16 cellular contexts compared by ENCODE assay signal in genomic region chr2:239138610-239139009, GRCh38.
DNase-seq lines count a peak whose midpoint lies in the region; ATAC-seq and TF ChIP-seq lines count a peak whose summit lies in the region.
"Had no signal": no experiment of that assay in that cellular context is flagged by ENCODE, and none has a peak within 500 bp of the region (broad histone marks: within the 10 kb centered on the region; RNA-seq: fewer than 3 reads in every experiment).

No MANE protein-coding gene starts in this region.

- H3K27ac Mint-ChIP-seq in WTC11 = no peak overlapping the region
- H3K27ac Mint-ChIP-seq: CD8-positive, alpha-beta T cell had no signal

- no peak overlapping the region for H2AFZ ChIP-seq in neuronal stem cell (ENCODE audit: low read length)
- H2AFZ ChIP-seq: GM23248 had no signal

- CTCF ChIA-PET in WTC11 (lab: Charles Lee) = interaction anchor here (0.8 to 1.8 kb wide), 5 partner anchors 20 to 302 kb away, joined by 3 to 7 read pairs (median 3); no protein-coding TSS in a partner anchor

- H2AK5ac ChIP-seq in neuronal stem cell (ENCODE audit: low read depth, low read length) = no peak overlapping the region

- DNase-seq in WTC11 (ENCODE audit: low spot score) = no peak
- DNase-seq in esophagus squamous epithelium (lab: John Stamatoyannopoulos, UW) = no peak
- no peak for DNase-seq in neuronal stem cell (ENCODE audit: low spot score)
- no peak for DNase-seq in tibial nerve (ENCODE audit: low spot score in 2 of 2)
- no peak for DNase-seq in 8988T
- no peak for DNase-seq in NCI-H1930 (lab: John Stamatoyannopoulos, UW)
- no peak for DNase-seq in NCI-H128 (lab: John Stamatoyannopoulos, UW; ENCODE audit: unreplicated experiment)
- DNase-seq: CD8-positive, alpha-beta T cell; GM23248; NCI-H1436 treated with DMSO at 0.1 percent for 48 hours; NCI-H2081 treated with DMSO at 0.1 percent for 48 hours; NCI-H524; NK-92 treated with Interleukin-12 subunit alpha and Interleukin-12 subunit beta, amount 100 ng/mL, for 24 hours; OCI-M1; RPMI8226; SJCRH30 had no signal

- POLR2A ChIA-PET in WTC11 (lab: Charles Lee) = interaction anchor here (0.5 kb wide), 1 partner anchor 318 kb away, joined by 4 read pairs; no protein-coding TSS in a partner anchor

- no peak for TF ChIP-seq CTCF in WTC11 (IDR thresholded peaks at IDR 0.05)
- TF ChIP-seq CTCF in esophagus squamous epithelium (IDR thresholded peaks at IDR 0.05) = no peak
- TF ChIP-seq CTCF in tibial nerve (IDR thresholded peaks at IDR 0.05) = peak in 1 of 5 experiments; percentile 28

- H3K27me3 Mint-ChIP-seq in WTC11 (ENCODE audit: low read depth) = no peaks in the 10 kb centered on the region

- H3K23ac ChIP-seq in neuronal stem cell (ENCODE audit: low read depth, low read length, poor library complexity) = peak overlapping the region; percentile 31

- no peak overlapping the region for H3K9ac ChIP-seq in neuronal stem cell (ENCODE audit: low read depth, low read length, poor library complexity)
- H3K9ac ChIP-seq: GM23248 had no signal

- 83 to 86% methylated on average over 5 to 8 of the region's 15 CpGs for WGBS in esophagus squamous epithelium, 2 donors
- WGBS in neuronal stem cell (ENCODE audit: extremely low coverage in 2 of 2, insufficient read length in 2 of 2, insufficient replicate concordance in 1 of 2), 2 donors = no CpG with 5 or more reads among the region's 15 CpGs
- WGBS in tibial nerve, 2 donors = 59% methylated on average over 15 of the region's 15 CpGs

- no peaks in the 10 kb centered on the region for H3K4me1 Mint-ChIP-seq in WTC11

- H3K27me3 ChIP-seq in esophagus squamous epithelium (no peaks in the 10 kb centered on the region), neuronal stem cell (ENCODE audit: control insufficient read depth in 3 of 3, insufficient read depth in 3 of 3, low read depth in 1 of 3, low read length in 3 of 3) (no peaks in the 10 kb centered on the region), tibial nerve (no peaks in the 10 kb centered on the region)
- H3K27me3 ChIP-seq: SJCRH30 had no signal

- H3K4me3 ChIP-seq in esophagus squamous epithelium (no peak overlapping the region), neuronal stem cell (ENCODE audit: low read length in 2 of 2) (no peak overlapping the region), tibial nerve (no peak overlapping the region)
- H3K4me3 ChIP-seq: GM23248, SJCRH30 had no signal

- H3K4ac ChIP-seq in neuronal stem cell (ENCODE audit: low read length) = no peak overlapping the region

- no peak overlapping the region for H3K18ac ChIP-seq in neuronal stem cell (ENCODE audit: low read length)

- no peak overlapping the region for H3K4me3 Mint-ChIP-seq in WTC11
- H3K4me3 Mint-ChIP-seq: CD8-positive, alpha-beta T cell had no signal

- no peak overlapping the region for H3K14ac ChIP-seq in neuronal stem cell (ENCODE audit: low read length)

- peaks cover 3% of the 10 kb centered on the region; the same call in 1 of the 2 replicates for H3K9me3 Mint-ChIP-seq in WTC11

- no peak overlapping the region for H2BK15ac ChIP-seq in neuronal stem cell (ENCODE audit: low read length)

- no peak overlapping the region for H2BK120ac ChIP-seq in neuronal stem cell (ENCODE audit: low read depth, low read length)

- no peak overlapping the region for H2BK12ac ChIP-seq in neuronal stem cell (ENCODE audit: low read length)

- H3K4me1 ChIP-seq in esophagus squamous epithelium (peaks cover 0 to 8% (median 0%) of the 10 kb centered on the region in 3 donors), neuronal stem cell (ENCODE audit: control insufficient read depth in 2 of 2, insufficient read depth in 1 of 2, low read depth in 1 of 2, low read length in 2 of 2) (no peaks in the 10 kb centered on the region), tibial nerve (peaks cover 0 to 31% (median 0%) of the 10 kb centered on the region in 4 donors)
- H3K4me1 ChIP-seq: SJCRH30 had no signal

- peaks cover 39% of the 10 kb centered on the region for H3K36me3 Mint-ChIP-seq in WTC11

- peak overlapping the region in 3 of 4 donors; percentile 19 to 49 (median 49) for H3K27ac ChIP-seq in esophagus squamous epithelium
- no peak overlapping the region for H3K27ac ChIP-seq in neuronal stem cell (replicated peaks; ENCODE audit: low read length)
- H3K27ac ChIP-seq in tibial nerve = peak overlapping the region; percentile 71 to 86 (median 79)
- H3K27ac ChIP-seq: GM23248, SJCRH30 had no signal

- H3K9me3 ChIP-seq in esophagus squamous epithelium = no peaks in the 10 kb centered on the region
- H3K9me3 ChIP-seq in neuronal stem cell (replicated peaks in 1 of 2; ENCODE audit: control insufficient read depth in 2 of 2, insufficient read depth in 1 of 2, low read depth in 1 of 2, low read length in 2 of 2) = no peaks in the 10 kb centered on the region
- H3K9me3 ChIP-seq in tibial nerve = no peaks in the 10 kb centered on the region

- intact Hi-C loops in esophagus squamous epithelium (cut with DNase I) = no loop called here

- H3K4me2 ChIP-seq in neuronal stem cell (ENCODE audit: insufficient read depth, low read length, poor library complexity, severe bottlenecking) = no peak overlapping the region

- H3K79me1 ChIP-seq in neuronal stem cell (ENCODE audit: low read depth, low read length) = no peaks in the 10 kb centered on the region

- ATAC-seq in WTC11 = peak; percentile 51; the same call in 1 of the 2 replicates

- no peak overlapping the region for H2BK5ac ChIP-seq in neuronal stem cell (ENCODE audit: low read length)

- peaks cover 17 to 100% (median 21%) of the 10 kb centered on the region in 3 donors for H3K36me3 ChIP-seq in esophagus squamous epithelium
- peaks cover 29 to 86% of the 10 kb centered on the region in 2 donors for H3K36me3 ChIP-seq in neuronal stem cell (replicated peaks in 1 of 2; ENCODE audit: control insufficient read depth in 2 of 2, insufficient read depth in 2 of 2, low read length in 2 of 2)
- H3K36me3 ChIP-seq in tibial nerve = peaks cover 0 to 84% (median 7%) of the 10 kb centered on the region in 3 donors

- no peak overlapping the region for H4K8ac ChIP-seq in neuronal stem cell (ENCODE audit: low read depth, low read length)

- TF ChIP-seq POLR2A in esophagus squamous epithelium (IDR thresholded peaks at IDR 0.05) = no peak
- no peak for TF ChIP-seq POLR2A in tibial nerve (IDR thresholded peaks at IDR 0.05)

- H4K91ac ChIP-seq in neuronal stem cell (ENCODE audit: low read depth, low read length, poor library complexity) = no peak overlapping the region

- TF ChIP-seq EP300 in tibial nerve (IDR thresholded peaks at IDR 0.05) = peak in 1 of 2 donors; percentile 68

TF ChIP-seq in WTC11, 78 proteins besides CTCF, POLR2A, EP300 and RAD21:
- no peak for TF ChIP-seq TCF7 (CRISPR knock-in tag; IDR thresholded peaks at IDR 0.05; ENCODE audit: low read depth)
- no peak for TF ChIP-seq E2F1 (CRISPR knock-in tag; IDR thresholded peaks at IDR 0.05)
- TF ChIP-seq, protein P1, sequence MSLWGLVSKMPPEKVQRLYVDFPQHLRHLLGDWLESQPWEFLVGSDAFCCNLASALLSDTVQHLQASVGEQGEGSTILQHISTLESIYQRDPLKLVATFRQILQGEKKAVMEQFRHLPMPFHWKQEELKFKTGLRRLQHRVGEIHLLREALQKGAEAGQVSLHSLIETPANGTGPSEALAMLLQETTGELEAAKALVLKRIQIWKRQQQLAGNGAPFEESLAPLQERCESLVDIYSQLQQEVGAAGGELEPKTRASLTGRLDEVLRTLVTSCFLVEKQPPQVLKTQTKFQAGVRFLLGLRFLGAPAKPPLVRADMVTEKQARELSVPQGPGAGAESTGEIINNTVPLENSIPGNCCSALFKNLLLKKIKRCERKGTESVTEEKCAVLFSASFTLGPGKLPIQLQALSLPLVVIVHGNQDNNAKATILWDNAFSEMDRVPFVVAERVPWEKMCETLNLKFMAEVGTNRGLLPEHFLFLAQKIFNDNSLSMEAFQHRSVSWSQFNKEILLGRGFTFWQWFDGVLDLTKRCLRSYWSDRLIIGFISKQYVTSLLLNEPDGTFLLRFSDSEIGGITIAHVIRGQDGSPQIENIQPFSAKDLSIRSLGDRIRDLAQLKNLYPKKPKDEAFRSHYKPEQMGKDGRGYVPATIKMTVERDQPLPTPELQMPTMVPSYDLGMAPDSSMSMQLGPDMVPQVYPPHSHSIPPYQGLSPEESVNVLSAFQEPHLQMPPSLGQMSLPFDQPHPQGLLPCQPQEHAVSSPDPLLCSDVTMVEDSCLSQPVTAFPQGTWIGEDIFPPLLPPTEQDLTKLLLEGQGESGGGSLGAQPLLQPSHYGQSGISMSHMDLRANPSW (CRISPR knock-in tag; conservative IDR thresholded peaks at IDR 0.05; ENCODE audit: low read depth) = no peak
TF ChIP-seq in WTC11: peak in this region for 0.
